In genomic region chr4:1330761-1331590, GRCh38 we compare ENCODE assay signal across 10 cellular contexts. TPM values are rescaled to one million over a fixed set of nuclear protein-coding genes. Genes with fewer than 3 reads are reported as not detected.
DNase-seq lines count a peak whose midpoint lies in the region; ATAC-seq and TF ChIP-seq lines count a peak whose summit lies in the region.
"Had no signal": no experiment of that assay in that cellular context is flagged by ENCODE, and none has a peak within 500 bp of the region (broad histone marks: within the 10 kb centered on the region; RNA-seq: fewer than 3 reads in every experiment).

No MANE protein-coding gene starts in this region.

- no peak overlapping the region for H4K8ac ChIP-seq in mesendoderm (ENCODE audit: low read depth, low read length)

- H3K4ac ChIP-seq in mesendoderm (ENCODE audit: low read depth, low read length) = no peak overlapping the region

- H3K4me3 ChIP-seq in BLaER1 (no peak overlapping the region), spleen (no peak overlapping the region), mesendoderm (ENCODE audit: low read length) (no peak overlapping the region)
- H3K4me3 ChIP-seq: vagina had no signal

- H3K4me2 ChIP-seq in BLaER1 (peak overlapping the region; percentile 25), mesendoderm (ENCODE audit: low read length) (no peak overlapping the region)

- H3K56ac ChIP-seq in mesendoderm (ENCODE audit: low read length) = no peak overlapping the region

- H3K18ac ChIP-seq in mesendoderm (ENCODE audit: low read length) = no peak overlapping the region

- H3K36me3 ChIP-seq in BLaER1 (peaks cover 87% of the 10 kb centered on the region), spleen (peaks cover 0 to 91% (median 60%) of the 10 kb centered on the region in 6 donors), mesendoderm (ENCODE audit: control insufficient read depth, insufficient read depth, low read length) (peaks cover 2% of the 10 kb centered on the region)

- ATAC-seq in HG03175 (IDR thresholded peaks at IDR 0.05; ENCODE audit: unreplicated experiment) = no peak

- peak overlapping the region; percentile 72 for H3K27ac Mint-ChIP-seq in activated naive CD8-positive, alpha-beta T cell treated with anti-CD3 and anti-CD28 coated beads for 36 hours

- H3K79me2 ChIP-seq in mesendoderm (ENCODE audit: control insufficient read depth, insufficient read depth, low read length) = no peaks in the 10 kb centered on the region

- H3K9ac ChIP-seq in BLaER1 = no peak overlapping the region
- H3K9ac ChIP-seq in mesendoderm (ENCODE audit: low read length) = no peak overlapping the region

- H4K5ac ChIP-seq in mesendoderm (ENCODE audit: low read length) = no peak overlapping the region

- H4K20me1 ChIP-seq in BLaER1 = peaks cover 68% of the 10 kb centered on the region

- no peaks in the 10 kb centered on the region for H3K9me3 ChIP-seq in BLaER1
- H3K9me3 ChIP-seq in spleen = no peaks in the 10 kb centered on the region
- H3K9me3 ChIP-seq: vagina had no signal

- H3K4me1 ChIP-seq in BLaER1 = peaks cover 82% of the 10 kb centered on the region
- peaks cover 0 to 62% (median 18%) of the 10 kb centered on the region in 6 donors for H3K4me1 ChIP-seq in spleen
- no peaks in the 10 kb centered on the region for H3K4me1 ChIP-seq in mesendoderm (ENCODE audit: control insufficient read depth, low read depth, low read length)

- peaks cover 30% of the 10 kb centered on the region for H3K36me3 Mint-ChIP-seq in activated naive CD8-positive, alpha-beta T cell treated with anti-CD3 and anti-CD28 coated beads for 36 hours
- H3K36me3 Mint-ChIP-seq: naive B cell had no signal

- H2BK15ac ChIP-seq in mesendoderm (replicated peaks; ENCODE audit: low read depth) = no peak overlapping the region

- H3K79me1 ChIP-seq in mesendoderm (ENCODE audit: low read length) = peaks cover 2% of the 10 kb centered on the region

- H3K27ac ChIP-seq in BLaER1 = peak overlapping the region; percentile 49; the same call in 1 of the 2 replicates
- peak overlapping the region in 5 of 8 donors; percentile 1 to 66 (median 5) for H3K27ac ChIP-seq in spleen
- H3K27ac ChIP-seq in mesendoderm (ENCODE audit: low read depth, low read length) = no peak overlapping the region
- H3K27ac ChIP-seq: vagina had no signal

- H3K27me3 ChIP-seq in BLaER1 = no peaks in the 10 kb centered on the region
- no peaks in the 10 kb centered on the region for H3K27me3 ChIP-seq in spleen (replicated peaks in 1 of 7)
- no peaks in the 10 kb centered on the region for H3K27me3 ChIP-seq in mesendoderm (ENCODE audit: insufficient read depth, low read length, poor library complexity)
- H3K27me3 ChIP-seq: vagina had no signal

- H3K4me3 Mint-ChIP-seq in activated naive CD8-positive, alpha-beta T cell treated with anti-CD3 and anti-CD28 coated beads for 36 hours = peak overlapping the region; percentile 18

- H3K23ac ChIP-seq in mesendoderm (ENCODE audit: low read length) = no peak overlapping the region

- no peaks in the 10 kb centered on the region for H3K27me3 Mint-ChIP-seq in activated naive CD8-positive, alpha-beta T cell treated with anti-CD3 and anti-CD28 coated beads for 36 hours
- H3K27me3 Mint-ChIP-seq: naive B cell had no signal

- H2BK5ac ChIP-seq in mesendoderm (ENCODE audit: low read length) = no peak overlapping the region

- H2BK120ac ChIP-seq in mesendoderm (ENCODE audit: low read depth, low read length) = no peak overlapping the region

- 81 to 92% (median 86%) methylated on average over 31 to 34 of the region's 34 CpGs for WGBS in spleen, 5 donors
- WGBS in mesendoderm (ENCODE audit: extremely low coverage, insufficient coverage, low lambda C conversion rate) = no CpG with 5 or more reads among the region's 34 CpGs

- intact Hi-C loops in spleen (cut with DNase I; ENCODE audit: low total_unique reads) = no loop called here

- TF ChIP-seq POLR2A in spleen (IDR thresholded peaks at IDR 0.05) = no peak

- TF ChIP-seq CTCF in spleen (IDR thresholded peaks at IDR 0.05 in 8 of 11, conservative IDR thresholded peaks at IDR 0.05 in 3 of 11) = no peak

- H3K4me1 Mint-ChIP-seq in activated naive CD8-positive, alpha-beta T cell treated with anti-CD3 and anti-CD28 coated beads for 36 hours = peaks cover 28% of the 10 kb centered on the region

- DNase-seq in activated CD4-positive, alpha-beta T cell treated with anti-CD3 and anti-CD28 coated beads for 24 hours (ENCODE audit: low read depth in 2 of 2) = peak; percentile 43 to 58
- DNase-seq in activated naive CD8-positive, alpha-beta T cell treated with anti-CD3 and anti-CD28 coated beads for 36 hours = peak; percentile 37
- peak; percentile 72 for DNase-seq in spleen
- no peak for DNase-seq in mesendoderm
- DNase-seq in HPDE6-E6E7 (ENCODE audit: extremely low spot score) = no peak
- DNase-seq in NCI-H1105 (lab: John Stamatoyannopoulos, UW) = no peak
- DNase-seq: naive B cell had no signal

- no peak overlapping the region for H2AK5ac ChIP-seq in mesendoderm (ENCODE audit: low read length)

- H3K9me3 Mint-ChIP-seq in activated naive CD8-positive, alpha-beta T cell treated with anti-CD3 and anti-CD28 coated beads for 36 hours = peaks cover 4% of the 10 kb centered on the region
- H3K9me3 Mint-ChIP-seq: naive B cell had no signal

RNA-seq across cellular contexts. Expression of gene UVSSA, which starts 16.0 kb away (rescaled TPM):
- 10 to 100 TPM; 13.2 to 14.1 TPM for total RNA-seq in activated naive CD8-positive, alpha-beta T cell treated with anti-CD3 and anti-CD28 coated beads for 36 hours
- total RNA-seq in spleen = 10 to 100 TPM; 23.9 to 54.0 (median 37.1) TPM
- polyA plus RNA-seq in spleen = 10 to 100 TPM in 2 of 3 donors, 1 to 10 TPM in 1; 3.0 to 15.5 (median 10.3) TPM
- polyA plus RNA-seq in mesendoderm (2013, experiment 1 of 2) = 4.3 TPM
- 4.6 TPM for polyA plus RNA-seq in mesendoderm (2013, experiment 2 of 2)

RNA-seq across cellular contexts. Expression of gene MAEA, which starts 41.3 kb away (rescaled TPM):
- total RNA-seq in activated naive CD8-positive, alpha-beta T cell treated with anti-CD3 and anti-CD28 coated beads for 36 hours = 10 to 100 TPM; 51.3 to 53.2 TPM
- 100 to 1,000 TPM in 1 of 7 donors, 10 to 100 TPM in 6; 64.3 to 112 (median 85.6) TPM for total RNA-seq in spleen
- 10 to 100 TPM; 46.6 to 76.5 (median 58.8) TPM for polyA plus RNA-seq in spleen
- 57.0 TPM for polyA plus RNA-seq in mesendoderm (2013, experiment 1 of 2)
- polyA plus RNA-seq in mesendoderm (2013, experiment 2 of 2) = 55.7 TPM

Comparison
In these comparisons a context has a peak if more than half of its experiments do, and no peak if none do; other contexts are left out.
1. DNase-seq: peak in activated CD4-positive, alpha-beta T cell treated with anti-CD3 and anti-CD28 coated beads for 24 hours (2 of 2), activated naive CD8-positive, alpha-beta T cell treated with anti-CD3 and anti-CD28 coated beads for 36 hours (single experiment) and spleen (single experiment); none in mesendoderm (single experiment), HPDE6-E6E7 (single experiment) and NCI-H1105 (single experiment).